8 cellular contexts compared by ENCODE assay signal in genomic region chr19:15222738-15223648, GRCh38. TPM values are rescaled to one million over a fixed set of nuclear protein-coding genes. Genes with fewer than 3 reads are reported as not detected.
DNase-seq lines count a peak whose midpoint lies in the region; ATAC-seq and TF ChIP-seq lines count a peak whose summit lies in the region.

No MANE protein-coding gene starts in this region.

- H3K4me3 ChIP-seq in BJ (ENCODE audit: low read depth, low read length) (peak overlapping the region; percentile 56), PC-3 (ENCODE audit: low read length) (peak overlapping the region; percentile 35; the same call in 1 of the 2 replicates), esophagus (ENCODE audit: low read depth in 1 of 2, low read length in 2 of 2) (peak overlapping the region; percentile 45 to 55), mucosa of descending colon (no peak overlapping the region)

- 1 to 2% methylated on average over 44 to 48 of the region's 48 CpGs for WGBS in esophagus, 2 donors

- peak overlapping the region; percentile 78 to 92 (median 85) for H3K4me3 Mint-ChIP-seq in IgD-negative memory B cell
- peak overlapping the region; percentile 81 for H3K4me3 Mint-ChIP-seq in activated T-cell treated with anti-CD3 and anti-CD28 coated beads, Interleukin-2, amount 50 U/mL, for 4 hours

- H3K4me1 ChIP-seq in PC-3 (ENCODE audit: insufficient read depth, low read length) (no peaks in the 10 kb centered on the region), esophagus (ENCODE audit: control insufficient read depth in 2 of 2, insufficient read depth in 2 of 2, low read length in 1 of 2) (peaks cover 3 to 16% of the 10 kb centered on the region in 2 donors), mucosa of descending colon (ENCODE audit: low read depth) (no peaks in the 10 kb centered on the region)

- peak overlapping the region; percentile 48 for H3K4me2 ChIP-seq in PC-3 (ENCODE audit: low read length)

- H3K9ac ChIP-seq in PC-3 (ENCODE audit: low read length), result no peak overlapping the region

- POLR2A ChIA-PET in BJ (lab: Charles Lee) (no interaction called here), PC-3 (lab: Charles Lee; ENCODE audit: unreplicated experiment) (no interaction called here)

- peak; percentile 82 for DNase-seq in BJ (ENCODE audit: low read depth)
- DNase-seq in PC-3, result peak; percentile 60
- DNase-seq in activated T-cell treated with anti-CD3 and anti-CD28 coated beads, Interleukin-2, amount 50 U/mL, for 4 hours, result peak; percentile 59
- DNase-seq in mucosa of descending colon, result peak; percentile 74 to 87 (median 81)
- DNase-seq in stimulated activated CD8-positive, alpha-beta memory T cell treated with anti-CD3 and anti-CD28 coated beads, Interleukin-4, amount 100 ng/mL, for 1 hour (ENCODE audit: low read depth in 2 of 2, low spot score in 1 of 2), result peak; percentile 20 to 46

- no peaks in the 10 kb centered on the region for H3K9me3 Mint-ChIP-seq in IgD-negative memory B cell
- no peaks in the 10 kb centered on the region for H3K9me3 Mint-ChIP-seq in activated T-cell treated with anti-CD3 and anti-CD28 coated beads, Interleukin-2, amount 50 U/mL, for 4 hours

- no peaks in the 10 kb centered on the region for H3K79me2 ChIP-seq in PC-3 (ENCODE audit: low read length)

- H3K27ac Mint-ChIP-seq in IgD-negative memory B cell, result peak overlapping the region in 2 of 3 donors; percentile 79 to 90

- no peaks in the 10 kb centered on the region for H4K20me1 ChIP-seq in PC-3 (ENCODE audit: low read length)

- CTCF ChIA-PET in BJ (lab: Yijun Ruan, JAX), result no interaction called here
- CTCF ChIA-PET in PC-3 (lab: Charles Lee), result no interaction called here

- H3K27ac ChIP-seq in PC-3 (ENCODE audit: low read length), result no peak overlapping the region
- H3K27ac ChIP-seq in esophagus (ENCODE audit: low read depth in 2 of 2, low read length in 1 of 2), result peak overlapping the region in 1 of 2 donors; percentile 75

- no peaks in the 10 kb centered on the region for H3K9me3 ChIP-seq in PC-3 (ENCODE audit: low read length)
- H3K9me3 ChIP-seq in esophagus (ENCODE audit: control insufficient read depth in 2 of 2, insufficient read depth in 1 of 2, low read depth in 1 of 2, low read length in 1 of 2), result no peaks in the 10 kb centered on the region
- H3K9me3 ChIP-seq in mucosa of descending colon, result no peaks in the 10 kb centered on the region

- H3K36me3 ChIP-seq in BJ (ENCODE audit: control insufficient read depth, insufficient read depth, low read length) (no peaks in the 10 kb centered on the region), PC-3 (ENCODE audit: low read depth, low read length) (no peaks in the 10 kb centered on the region), esophagus (ENCODE audit: control insufficient read depth in 2 of 2, insufficient read depth in 2 of 2, low read length in 1 of 2) (peaks cover 0 to 3% of the 10 kb centered on the region in 2 donors), mucosa of descending colon (ENCODE audit: low read depth) (no peaks in the 10 kb centered on the region)

- peaks cover 0 to 7% (median 6%) of the 10 kb centered on the region in 3 donors for H3K4me1 Mint-ChIP-seq in IgD-negative memory B cell
- H3K4me1 Mint-ChIP-seq in activated T-cell treated with anti-CD3 and anti-CD28 coated beads, Interleukin-2, amount 50 U/mL, for 4 hours (ENCODE audit: low read depth), result peaks cover 18% of the 10 kb centered on the region

- TF ChIP-seq CTCF in BJ (IDR thresholded peaks at IDR 0.05; ENCODE audit: insufficient read depth, low read depth, low read length) (no peak), PC-3 (conservative IDR thresholded peaks at IDR 0.05; ENCODE audit: low read depth, low read length) (no peak), mucosa of descending colon (IDR thresholded peaks at IDR 0.05) (no peak)

- no peaks in the 10 kb centered on the region for H3K9me2 ChIP-seq in PC-3 (replicated peaks; ENCODE audit: low read length)

- intact Hi-C loops in PC-3 (cut with micrococcal nuclease) (no loop called here), mucosa of descending colon (cut with DNase I, micrococcal nuclease) (no loop called here)

- no peaks in the 10 kb centered on the region for H3F3A ChIP-seq in PC-3 (ENCODE audit: low read length, unreplicated experiment)

- no peaks in the 10 kb centered on the region for H3K27me3 ChIP-seq in BJ (ENCODE audit: control insufficient read depth, insufficient read depth, low read length)
- H3K27me3 ChIP-seq in PC-3 (ENCODE audit: low read length), result no peaks in the 10 kb centered on the region
- H3K27me3 ChIP-seq in esophagus (ENCODE audit: control insufficient read depth in 1 of 2, insufficient read depth in 2 of 2, low read length in 2 of 2), result no peaks in the 10 kb centered on the region

- peak; percentile 63 for ATAC-seq in GM19468 (IDR thresholded peaks at IDR 0.05; ENCODE audit: extremely low read depth, unreplicated experiment)
- ATAC-seq in PC-3, result peak; percentile 70
- peak; percentile 98 to 99 for ATAC-seq in activated T-cell treated with anti-CD3 and anti-CD28 coated beads, Interleukin-2, amount 50 U/mL, for 4 hours
- ATAC-seq in mucosa of descending colon, result peak; percentile 90

- no TSS peak for BruUV-seq in PC-3 (replicated peaks; lab: Mats Ljungman, UMichigan)

- H3K36me3 Mint-ChIP-seq in IgD-negative memory B cell, result peaks cover 1% of the 10 kb centered on the region
- H3K36me3 Mint-ChIP-seq in activated T-cell treated with anti-CD3 and anti-CD28 coated beads, Interleukin-2, amount 50 U/mL, for 4 hours (ENCODE audit: insufficient read depth), result no peaks in the 10 kb centered on the region

- H3K27me3 Mint-ChIP-seq in IgD-negative memory B cell, result peaks cover 15% of the 10 kb centered on the region
- H3K27me3 Mint-ChIP-seq in activated T-cell treated with anti-CD3 and anti-CD28 coated beads, Interleukin-2, amount 50 U/mL, for 4 hours (ENCODE audit: low read depth), result peaks cover 26% of the 10 kb centered on the region

- H2AFZ ChIP-seq in PC-3 (ENCODE audit: low read length), result no peak overlapping the region

RNA-seq across cellular contexts. Expression of gene EPHX3, which starts 9.3 kb away (rescaled TPM):
- polyA plus RNA-seq in BJ (2011; rRNA removed), result 0.04 and 0.05 TPM in 2 replicates
- polyA minus RNA-seq in BJ (2011; rRNA and poly(A)+ RNA removed), result 0.38 TPM in 1 of 2 replicates, not detected in the other
- polyA plus RNA-seq in IgD-negative memory B cell, result not detected
- total RNA-seq in PC-3 (2014; rRNA removed), result not detected in 2 replicates
- under 1 TPM in 1 of 3 donors, not detected in 2; 0.29 TPM for total RNA-seq in activated T-cell treated with anti-CD3 and anti-CD28 coated beads, Interleukin-2, amount 50 U/mL, for 4 hours
- polyA plus RNA-seq in esophagus, result 10 to 100 TPM; 30.4 to 69.8 TPM
- under 1 TPM in 1 of 3 donors, not detected in 2; 0.58 TPM for total RNA-seq in mucosa of descending colon

RNA-seq across cellular contexts. Expression of gene NOTCH3, which starts 22.2 kb away (rescaled TPM):
- polyA plus RNA-seq in BJ (2011; rRNA removed), result 13.3 and 37.6 TPM in 2 replicates
- polyA minus RNA-seq in BJ (2011; rRNA and poly(A)+ RNA removed), result 41.8 and 52.6 TPM in 2 replicates
- not detected for polyA plus RNA-seq in IgD-negative memory B cell
- 21.5 and 28.1 TPM in 2 replicates for total RNA-seq in PC-3 (2014; rRNA removed)
- total RNA-seq in activated T-cell treated with anti-CD3 and anti-CD28 coated beads, Interleukin-2, amount 50 U/mL, for 4 hours, result under 1 TPM; 0.16 to 0.27 (median 0.18) TPM
- polyA plus RNA-seq in esophagus, result 10 to 100 TPM; 34.7 to 46.2 TPM
- 10 to 100 TPM in 2 of 3 donors, 1 to 10 TPM in 1; 3.8 to 13.3 (median 13.0) TPM for total RNA-seq in mucosa of descending colon
